ENCODE assay signal across 8 cellular contexts in the genomic region with DNA sequence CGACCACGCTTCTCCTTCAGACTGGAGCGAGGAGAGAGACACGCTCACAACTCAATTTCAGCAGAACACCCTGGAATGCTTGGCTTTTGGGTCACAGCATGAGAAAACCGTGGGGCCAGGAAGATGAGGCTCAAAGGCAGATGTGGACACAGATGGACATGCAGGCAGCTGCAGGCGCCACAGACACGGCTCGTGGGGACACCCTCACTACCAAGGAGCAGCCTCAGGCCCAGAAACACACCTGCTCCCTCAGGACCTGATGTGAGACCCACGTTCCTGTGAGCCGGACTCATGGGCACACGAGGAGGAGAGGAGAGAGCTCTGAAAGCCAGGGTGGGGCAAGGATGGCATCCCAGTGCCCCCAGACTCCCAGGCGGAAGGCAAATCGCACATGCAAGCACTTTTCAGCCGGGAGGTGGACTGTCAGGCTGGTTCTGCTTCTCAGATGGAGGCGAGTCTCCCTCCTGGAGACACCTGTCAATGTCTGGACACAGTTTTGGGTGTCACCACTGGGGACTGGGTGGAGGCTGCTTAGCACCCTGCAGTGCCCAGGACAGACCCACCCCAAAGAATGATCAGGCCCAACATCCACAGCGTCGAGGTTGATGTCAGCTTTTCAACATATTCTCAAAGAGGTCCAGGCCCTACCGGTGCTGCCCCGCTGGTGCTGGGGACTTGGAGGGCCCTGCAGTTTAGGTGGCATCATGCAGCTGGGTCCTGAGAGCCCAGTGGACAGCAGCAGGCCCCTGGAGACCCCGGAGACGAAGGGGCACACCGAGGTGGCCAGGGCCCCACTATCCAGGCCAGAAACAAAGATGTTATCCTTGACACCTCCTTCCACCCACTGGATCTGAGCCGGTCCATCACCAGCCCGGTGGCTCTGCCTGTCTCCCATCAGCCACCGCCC. TPM values are rescaled to one million over a fixed set of nuclear protein-coding genes. Genes with fewer than 3 reads are reported as not detected.
DNase-seq lines count a peak whose midpoint lies in the region; ATAC-seq, FAIRE-seq and TF ChIP-seq lines count a peak whose summit lies in the region.

No MANE protein-coding gene starts in this region.

- peaks cover 0 to 44% (median 23%) of the 10 kb centered on the region in 4 donors for H3K4me1 Mint-ChIP-seq in CD4-positive, CD25-positive, alpha-beta regulatory T cell

- no peak overlapping the region for H4K5ac ChIP-seq in H1 (ENCODE audit: insufficient read length, low read depth, low read length)

- no peak for DNase-seq in CD4-positive, CD25-positive, alpha-beta regulatory T cell
- no peak for DNase-seq in PC-9
- DNase-seq in H1 (ENCODE audit: low read depth in 1 of 2, low spot score in 2 of 2), result no peak
- no peak for DNase-seq in NOMO-1 (lab: John Stamatoyannopoulos, UW; ENCODE audit: unreplicated experiment in 2 of 2)

- TF ChIP-seq RAD21 in H1 (IDR thresholded peaks at IDR 0.05 in 1 of 2, conservative IDR thresholded peaks at IDR 0.05 in 1 of 2; ENCODE audit: low read depth in 2 of 2, low read length in 2 of 2), result no peak

- CTCF ChIA-PET in PC-9 (lab: Charles Lee) (no interaction called here), H1 (lab: Charles Lee; ENCODE audit: partially characterized antibody) (interaction anchor here (1.1 to 1.3 kb wide), 2 partner anchors 62 to 186 kb away, joined by 3 read pairs; no protein-coding TSS in a partner anchor)

- no peak overlapping the region for H3K14ac ChIP-seq in H1 (ENCODE audit: insufficient read length)

- H3K9me2 ChIP-seq in PC-9 (ENCODE audit: insufficient read depth), result no peaks in the 10 kb centered on the region

- peak overlapping the region; percentile 90 for H3K27ac ChIP-seq in CD4-positive, CD25-positive, alpha-beta regulatory T cell (ENCODE audit: insufficient read depth, low read length, poor library complexity, severe bottlenecking)
- no peak overlapping the region for H3K27ac ChIP-seq in PC-9
- H3K27ac ChIP-seq in H1 (ENCODE audit: low read depth, low read length), result no peak overlapping the region

- H3K4me2 ChIP-seq in PC-9, result peak overlapping the region; percentile 91
- peak overlapping the region in 1 of 2 experiments; percentile 31; a peak in 1 of 4 replicates for H3K4me2 ChIP-seq in H1 (ENCODE audit: insufficient read depth in 1 of 2, low read depth in 2 of 2, low read length in 2 of 2)

- H3K56ac ChIP-seq in H1 (replicated peaks; ENCODE audit: insufficient read length, low read depth, low read length), result no peak overlapping the region

- H4K20me1 ChIP-seq in PC-9 (ENCODE audit: insufficient read depth) (peaks cover 8% of the 10 kb centered on the region; the same call in 1 of the 2 replicates), H1 (replicated peaks in 1 of 2; ENCODE audit: control insufficient read depth in 1 of 2, insufficient read depth in 2 of 2, low read length in 2 of 2) (peaks cover 13 to 23% of the 10 kb centered on the region in 2 experiments)

- H3K4ac ChIP-seq in H1 (replicated peaks; ENCODE audit: insufficient read length, low read depth, low read length), result no peak overlapping the region

- H3K9me3 Mint-ChIP-seq in CD4-positive, CD25-positive, alpha-beta regulatory T cell, result no peaks in the 10 kb centered on the region

- H3K4me3 Mint-ChIP-seq in CD4-positive, CD25-positive, alpha-beta regulatory T cell, result peak overlapping the region; percentile 96 to 100 (median 100)

- peaks cover 15% of the 10 kb centered on the region for H3K36me3 Mint-ChIP-seq in CD4-positive, CD25-positive, alpha-beta regulatory T cell

- no peak overlapping the region for H2BK120ac ChIP-seq in H1 (replicated peaks; ENCODE audit: low read depth, low read length)

- peak overlapping the region; percentile 98 to 100 (median 99) for H3K27ac Mint-ChIP-seq in CD4-positive, CD25-positive, alpha-beta regulatory T cell

- WGBS in H1 (ENCODE audit: extremely low coverage in 1 of 2, insufficient coverage in 1 of 2, insufficient read length in 1 of 2, insufficient replicate concordance in 2 of 2, low coverage in 1 of 2, low lambda C conversion rate in 2 of 2, missing lambda C conversion rate in 1 of 2), 2 experiments, result 85% methylated on average over 25 of the region's 25 CpGs; no CpG with 5 or more reads in 1 of the 2 experiments

- POLR2A ChIA-PET in PC-9 (lab: Charles Lee; ENCODE audit: unreplicated experiment) (no interaction called here), H1 (lab: Charles Lee; ENCODE audit: partially characterized antibody) (interaction anchor here (1.3 to 1.4 kb wide), 4 partner anchors 14 to 166 kb away, joined by 3 to 5 read pairs (median 4); a partner anchor contains a TSS)

- H3K79me2 ChIP-seq in PC-9 (ENCODE audit: low read depth) (peaks cover 31% of the 10 kb centered on the region), H1 (ENCODE audit: control insufficient read depth in 1 of 2, insufficient read depth in 2 of 2, low read length in 2 of 2) (peaks cover 7 to 29% of the 10 kb centered on the region in 2 experiments; a peak in 3 of 4 replicates)

- no peak for TF ChIP-seq EP300 in H1 (IDR thresholded peaks at IDR 0.05; ENCODE audit: borderline replicate concordance in 1 of 2, low read depth in 2 of 2, low read length in 2 of 2)

- ATAC-seq in CD4-positive, CD25-positive, alpha-beta regulatory T cell (ENCODE audit: low read depth in 2 of 2), result no peak
- no peak for ATAC-seq in GM21529 (IDR thresholded peaks at IDR 0.05; ENCODE audit: unreplicated experiment)
- no peak for ATAC-seq in GM19452 (IDR thresholded peaks at IDR 0.05; ENCODE audit: unreplicated experiment)
- ATAC-seq in HG03460 (IDR thresholded peaks at IDR 0.05; ENCODE audit: unreplicated experiment), result no peak

- H3K9me3 ChIP-seq in CD4-positive, CD25-positive, alpha-beta regulatory T cell (ENCODE audit: control insufficient read depth in 2 of 2, low read length in 2 of 2), result no peaks in the 10 kb centered on the region
- H3K9me3 ChIP-seq in PC-9 (ENCODE audit: insufficient read depth, low read depth) (no peaks in the 10 kb centered on the region), H1 (ENCODE audit: insufficient read depth in 2 of 2, low read depth in 1 of 2, low read length in 1 of 2) (no peaks in the 10 kb centered on the region), neuron (ENCODE audit: low read length) (no peaks in the 10 kb centered on the region)

- no peak overlapping the region for H4K91ac ChIP-seq in H1 (replicated peaks; ENCODE audit: insufficient read length, low read length)

- H3K79me1 ChIP-seq in H1 (ENCODE audit: low read depth, low read length), result peaks cover 23% of the 10 kb centered on the region

- no peak overlapping the region for H3K23ac ChIP-seq in H1 (ENCODE audit: insufficient read length)

- peaks cover 4% of the 10 kb centered on the region for H3K27me3 Mint-ChIP-seq in CD4-positive, CD25-positive, alpha-beta regulatory T cell

- H3K9ac ChIP-seq in H1 (replicated peaks in 1 of 4; ENCODE audit: extremely low read depth in 1 of 4, low read depth in 3 of 4, low read length in 3 of 4), result peak overlapping the region in 1 of 4 experiments; percentile 7; a peak in 2 of 7 replicates

- H2BK12ac ChIP-seq in H1 (ENCODE audit: low read depth, low read length), result peak overlapping the region; percentile 68; the same call in 1 of the 2 replicates

- TF ChIP-seq CTCF in PC-9 (conservative IDR thresholded peaks at IDR 0.05) (no peak), H1 (IDR thresholded peaks at IDR 0.05; ENCODE audit: control extremely low read depth in 1 of 3, insufficient read depth in 1 of 3, low read depth in 1 of 3, low read length in 3 of 3) (no peak)

- peak overlapping the region; percentile 76 for H3K4me3 ChIP-seq in CD4-positive, CD25-positive, alpha-beta regulatory T cell (ENCODE audit: low read depth, low read length)
- H3K4me3 ChIP-seq in PC-9 (no peak overlapping the region), H1 (ENCODE audit: extremely low read depth in 1 of 4, insufficient read depth in 2 of 4, low read depth in 3 of 4, low read length in 4 of 4) (no peak overlapping the region), neuron (ENCODE audit: low read length) (peak overlapping the region; percentile 97)

- no peak for TF ChIP-seq POLR2A in H1 (IDR thresholded peaks at IDR 0.05; ENCODE audit: control extremely low read depth in 1 of 2, low read depth in 2 of 2, low read length in 2 of 2)

- H2BK5ac ChIP-seq in H1 (ENCODE audit: low read depth, low read length), result peak overlapping the region; percentile 66

- H3K23me2 ChIP-seq in H1 (ENCODE audit: low read depth, low read length), result peaks cover 6% of the 10 kb centered on the region; the same call in 1 of the 2 replicates

- peaks cover 44% of the 10 kb centered on the region for H3K4me1 ChIP-seq in CD4-positive, CD25-positive, alpha-beta regulatory T cell (ENCODE audit: control insufficient read depth, insufficient read depth, low read length, poor library complexity, severe bottlenecking)
- H3K4me1 ChIP-seq in PC-9 (replicated peaks; ENCODE audit: insufficient read depth) (peaks cover 6% of the 10 kb centered on the region; the same call in 1 of the 2 replicates), H1 (replicated peaks in 1 of 4; ENCODE audit: control insufficient read depth in 3 of 4, insufficient read depth in 4 of 4, low read length in 3 of 4) (peaks cover 3 to 14% (median 9%) of the 10 kb centered on the region in 4 experiments; a peak in 6 of 7 replicates), neuron (ENCODE audit: insufficient read depth, low read length) (peaks cover 34% of the 10 kb centered on the region)

- FAIRE-seq in H1 (lab: Jason Lieb, UNC), result no peak

- no TSS peak for BruUV-seq in PC-9 (replicated peaks; lab: Mats Ljungman, UMichigan)

- H2BK15ac ChIP-seq in H1 (ENCODE audit: low read length), result peak overlapping the region; percentile 81; the same call in 1 of the 2 replicates

- H4K8ac ChIP-seq in H1 (ENCODE audit: extremely low read depth, insufficient read depth, low read length), result no peak overlapping the region

- intact Hi-C loops in PC-9 (cut with micrococcal nuclease; ENCODE audit: unreplicated experiment), result no loop called here

- H2AFZ ChIP-seq in PC-9 (no peak overlapping the region), H1 (ENCODE audit: low read length) (no peak overlapping the region), neuron (ENCODE audit: low read depth, low read length) (no peak overlapping the region)

- H3K36me3 ChIP-seq in CD4-positive, CD25-positive, alpha-beta regulatory T cell (ENCODE audit: control insufficient read depth, insufficient read depth, low read length), result peaks cover 2% of the 10 kb centered on the region
- H3K36me3 ChIP-seq in PC-9 (ENCODE audit: low read depth), result no peaks in the 10 kb centered on the region
- H3K36me3 ChIP-seq in H1 (ENCODE audit: control insufficient read depth in 2 of 4, insufficient read depth in 4 of 4, low read length in 3 of 4), result no peaks in the 10 kb centered on the region
- H3K36me3 ChIP-seq in neuron (ENCODE audit: insufficient read depth, low read length), result peaks cover 7% of the 10 kb centered on the region

- H3K18ac ChIP-seq in H1 (ENCODE audit: extremely low read depth, low read length), result no peak overlapping the region

- H2BK20ac ChIP-seq in H1 (ENCODE audit: low read length), result peak overlapping the region; percentile 21; the same call in 1 of the 2 replicates

- no peaks in the 10 kb centered on the region for H3K27me3 ChIP-seq in CD4-positive, CD25-positive, alpha-beta regulatory T cell (ENCODE audit: control insufficient read depth, insufficient read depth, low read length)
- H3K27me3 ChIP-seq in PC-9 (ENCODE audit: insufficient read depth, low read depth) (no peaks in the 10 kb centered on the region), H1 (replicated peaks in 1 of 4; ENCODE audit: control insufficient read depth in 3 of 4, extremely low read depth in 1 of 4, insufficient read depth in 3 of 4, low read length in 3 of 4) (no peaks in the 10 kb centered on the region; a peak in 2 of 7 replicates), neuron (ENCODE audit: insufficient read depth, low read length) (no peaks in the 10 kb centered on the region)

- 0 out of 2 replicates have a peak overlapping the region, but pooled peaks have one; percentile 40 for H2AK5ac ChIP-seq in H1 (ENCODE audit: low read depth, low read length)

- H3F3A ChIP-seq in PC-9 (ENCODE audit: insufficient read depth, low read depth), result no peaks in the 10 kb centered on the region

RNA-seq across cellular contexts. Expression of a gene that starts 2.3 kb away (rescaled TPM):
- total RNA-seq in CD4-positive, CD25-positive, alpha-beta regulatory T cell, result 148 TPM
- polyA plus RNA-seq in CD4-positive, CD25-positive, alpha-beta regulatory T cell, result 100 to 1,000 TPM; 139 to 202 (median 159) TPM
- total RNA-seq in PC-9 (2021), result 33.0 and 35.9 TPM in 2 replicates
- 41.2 and 45.3 TPM in 2 replicates for total RNA-seq in H1 (2021; fragmentation: NEBNext Ultra II Directional; extraction: Animal tissue kit (Norgen Biotek cat#: 25700))
- 87.4 and 98.0 TPM in 2 replicates for polyA plus RNA-seq in H1 (2011; rRNA removed)
- polyA plus RNA-seq in H1 (2011; cell fraction: cytosol; rRNA removed), result 60.4 TPM
- 86.1 TPM for polyA plus RNA-seq in H1 (2011; cell fraction: nucleus; rRNA removed)
- polyA plus RNA-seq in H1 (2012, experiment 1 of 2), result 15.8 to 35.0 TPM (median 33.1 TPM) in 4 replicates
- polyA plus RNA-seq in H1 (2012, experiment 2 of 2), result 33.7 TPM
- 35.1 TPM for polyA plus RNA-seq in H1 (2013, experiment 1 of 2)
- 34.7 TPM for polyA plus RNA-seq in H1 (2013, experiment 2 of 2)
- polyA minus RNA-seq in H1 (2011; rRNA and poly(A)+ RNA removed), result 8.1 and 11.4 TPM in 2 replicates
- 24.5 TPM for polyA minus RNA-seq in H1 (2011; cell fraction: cytosol; rRNA and poly(A)+ RNA removed)
- 18.1 TPM for polyA minus RNA-seq in H1 (2011; cell fraction: nucleus; rRNA and poly(A)+ RNA removed)

RNA-seq across cellular contexts. Expression of a gene that starts 19.7 kb away (rescaled TPM):
- total RNA-seq in CD4-positive, CD25-positive, alpha-beta regulatory T cell, result 40.6 TPM
- polyA plus RNA-seq in CD4-positive, CD25-positive, alpha-beta regulatory T cell, result under 1 TPM; 0.28 to 0.86 (median 0.59) TPM
- total RNA-seq in PC-9 (2021), result 26.7 and 41.2 TPM in 2 replicates
- 45.9 and 53.2 TPM in 2 replicates for total RNA-seq in H1 (2021; fragmentation: NEBNext Ultra II Directional; extraction: Animal tissue kit (Norgen Biotek cat#: 25700))
- 14.3 and 44.7 TPM in 2 replicates for polyA plus RNA-seq in H1 (2011; rRNA removed)
- 15.0 TPM for polyA plus RNA-seq in H1 (2011; cell fraction: cytosol; rRNA removed)
- 29.0 TPM for polyA plus RNA-seq in H1 (2011; cell fraction: nucleus; rRNA removed)
- 15.6 to 26.7 TPM (median 23.8 TPM) in 4 replicates for polyA plus RNA-seq in H1 (2012, experiment 1 of 2)
- polyA plus RNA-seq in H1 (2012, experiment 2 of 2), result 21.5 TPM
- 27.2 TPM for polyA plus RNA-seq in H1 (2013, experiment 1 of 2)
- polyA plus RNA-seq in H1 (2013, experiment 2 of 2), result 28.5 TPM
- polyA minus RNA-seq in H1 (2011; rRNA and poly(A)+ RNA removed), result 1.1 and 2.2 TPM in 2 replicates
- 32.1 TPM for polyA minus RNA-seq in H1 (2011; cell fraction: cytosol; rRNA and poly(A)+ RNA removed)
- polyA minus RNA-seq in H1 (2011; cell fraction: nucleus; rRNA and poly(A)+ RNA removed), result 10.4 TPM

RNA-seq across cellular contexts. Expression of a gene that starts 22.2 kb away (rescaled TPM):
- total RNA-seq in CD4-positive, CD25-positive, alpha-beta regulatory T cell, result 6.9 TPM
- 1 to 10 TPM; 4.4 to 8.8 (median 6.0) TPM for polyA plus RNA-seq in CD4-positive, CD25-positive, alpha-beta regulatory T cell
- 7.8 and 10.1 TPM in 2 replicates for total RNA-seq in PC-9 (2021)
- 10.2 and 10.8 TPM in 2 replicates for total RNA-seq in H1 (2021; fragmentation: NEBNext Ultra II Directional; extraction: Animal tissue kit (Norgen Biotek cat#: 25700))
- 5.4 and 9.8 TPM in 2 replicates for polyA plus RNA-seq in H1 (2011; rRNA removed)
- polyA plus RNA-seq in H1 (2011; cell fraction: cytosol; rRNA removed), result 3.8 TPM
- 8.3 TPM for polyA plus RNA-seq in H1 (2011; cell fraction: nucleus; rRNA removed)
- 2.4 to 6.3 TPM (median 5.5 TPM) in 4 replicates for polyA plus RNA-seq in H1 (2012, experiment 1 of 2)
- polyA plus RNA-seq in H1 (2012, experiment 2 of 2), result 4.1 TPM
- 7.0 TPM for polyA plus RNA-seq in H1 (2013, experiment 1 of 2)
- 6.6 TPM for polyA plus RNA-seq in H1 (2013, experiment 2 of 2)
- polyA minus RNA-seq in H1 (2011; rRNA and poly(A)+ RNA removed), result 1.0 TPM in 1 of 2 replicates, not detected in the other
- polyA minus RNA-seq in H1 (2011; cell fraction: cytosol; rRNA and poly(A)+ RNA removed), result 7.4 TPM
- 7.8 TPM for polyA minus RNA-seq in H1 (2011; cell fraction: nucleus; rRNA and poly(A)+ RNA removed)

RNA-seq across cellular contexts. Expression of a gene that starts 22.2 kb away (rescaled TPM):
- 20.8 TPM for total RNA-seq in CD4-positive, CD25-positive, alpha-beta regulatory T cell
- polyA plus RNA-seq in CD4-positive, CD25-positive, alpha-beta regulatory T cell, result 10 to 100 TPM in 2 of 4 donors, 1 to 10 TPM in 2; 8.2 to 20.3 (median 10.0) TPM
- total RNA-seq in PC-9 (2021), result 61.7 and 69.8 TPM in 2 replicates
- total RNA-seq in H1 (2021; fragmentation: NEBNext Ultra II Directional; extraction: Animal tissue kit (Norgen Biotek cat#: 25700)), result 61.4 and 65.7 TPM in 2 replicates
- 17.1 and 39.6 TPM in 2 replicates for polyA plus RNA-seq in H1 (2011; rRNA removed)
- polyA plus RNA-seq in H1 (2011; cell fraction: cytosol; rRNA removed), result 24.4 TPM
- 75.6 TPM for polyA plus RNA-seq in H1 (2011; cell fraction: nucleus; rRNA removed)
- 35.8 to 66.0 TPM (median 58.3 TPM) in 4 replicates for polyA plus RNA-seq in H1 (2012, experiment 1 of 2)
- polyA plus RNA-seq in H1 (2012, experiment 2 of 2), result 37.8 TPM
- polyA plus RNA-seq in H1 (2013, experiment 1 of 2), result 58.4 TPM
- polyA plus RNA-seq in H1 (2013, experiment 2 of 2), result 60.6 TPM
- 20.5 TPM in 2 replicates for polyA minus RNA-seq in H1 (2011; rRNA and poly(A)+ RNA removed)
- polyA minus RNA-seq in H1 (2011; cell fraction: cytosol; rRNA and poly(A)+ RNA removed), result 26.4 TPM
- polyA minus RNA-seq in H1 (2011; cell fraction: nucleus; rRNA and poly(A)+ RNA removed), result 39.3 TPM

RNA-seq across cellular contexts. Expression of a gene that starts 34.8 kb away (rescaled TPM):
- 103 TPM for total RNA-seq in CD4-positive, CD25-positive, alpha-beta regulatory T cell
- 1 to 10 TPM; 2.5 to 5.5 (median 3.6) TPM for polyA plus RNA-seq in CD4-positive, CD25-positive, alpha-beta regulatory T cell
- total RNA-seq in PC-9 (2021), result 25.6 and 25.8 TPM in 2 replicates
- 42.4 and 44.3 TPM in 2 replicates for total RNA-seq in H1 (2021; fragmentation: NEBNext Ultra II Directional; extraction: Animal tissue kit (Norgen Biotek cat#: 25700))
- polyA plus RNA-seq in H1 (2011; rRNA removed), result 44.3 and 69.6 TPM in 2 replicates
- 21.3 TPM for polyA plus RNA-seq in H1 (2011; cell fraction: cytosol; rRNA removed)
- polyA plus RNA-seq in H1 (2011; cell fraction: nucleus; rRNA removed), result 69.2 TPM
- polyA plus RNA-seq in H1 (2012, experiment 1 of 2), result 35.1 to 44.9 TPM (median 43.7 TPM) in 4 replicates
- 33.4 TPM for polyA plus RNA-seq in H1 (2012, experiment 2 of 2)
- 22.8 TPM for polyA plus RNA-seq in H1 (2013, experiment 1 of 2)
- 21.3 TPM for polyA plus RNA-seq in H1 (2013, experiment 2 of 2)
- 18.8 and 19.5 TPM in 2 replicates for polyA minus RNA-seq in H1 (2011; rRNA and poly(A)+ RNA removed)
- 24.8 TPM for polyA minus RNA-seq in H1 (2011; cell fraction: cytosol; rRNA and poly(A)+ RNA removed)
- 20.1 TPM for polyA minus RNA-seq in H1 (2011; cell fraction: nucleus; rRNA and poly(A)+ RNA removed)

Comparison
In these comparisons a context has a peak if more than half of its experiments do, and no peak if none do; other contexts are left out.
1. H3K4me3 ChIP-seq: peak in CD4-positive, CD25-positive, alpha-beta regulatory T cell (single experiment) and neuron (single experiment); none in PC-9 (single experiment) and H1 (0 of 4).